15 cellular contexts compared by ENCODE assay signal in genomic region chr12:104714369-104714768, GRCh38.
"Had no signal": no experiment of that assay in that cellular context is flagged by ENCODE, and none has a peak within 500 bp of the region (broad histone marks: within the 10 kb centered on the region; RNA-seq: fewer than 3 reads in every experiment).

No MANE protein-coding gene starts in this region.

- DNase-seq: activated B cell treated with CpG ODN at 0.5 μM for 24 hours; activated CD4-positive, alpha-beta T cell treated with anti-CD3 and anti-CD28 coated beads, Interleukin-2, amount 50 U/mL, for 1 hour; activated gamma-delta T cell; activated T-cell treated with anti-CD3 and anti-CD28 coated beads, Interleukin-2, amount 50 U/mL, for 1 hour; colonic mucosa; heart left ventricle; left ventricle myocardium superior; mesenchymal stem cell; pancreas; retina; stimulated activated CD4-positive, alpha-beta T cell treated with anti-CD3 and anti-CD28 coated beads, Interleukin-15, amount 100 ng/mL, for 24 hours; stimulated activated CD4-positive, alpha-beta T cell treated with anti-CD3 and anti-CD28 coated beads, Interleukin-4, amount 100 ng/mL, for 24 hours had no signal

- H3K9me3 ChIP-seq: colonic mucosa, heart left ventricle, pancreas, tibial nerve, vagina had no signal

- H3K4me3 ChIP-seq: colonic mucosa, heart left ventricle, pancreas, tibial nerve, vagina had no signal

- H3K27me3 Mint-ChIP-seq: activated B cell treated with CpG ODN at 0.5 μM for 24 hours; activated naive CD8-positive, alpha-beta T cell had no signal

- H3K27me3 ChIP-seq: colonic mucosa, heart left ventricle, pancreas, tibial nerve, vagina had no signal

- ATAC-seq: heart left ventricle, left ventricle myocardium superior, pancreas had no signal

- H3K36me3 ChIP-seq: colonic mucosa, heart left ventricle, pancreas, tibial nerve, vagina had no signal

- H3K27ac ChIP-seq: colonic mucosa, heart left ventricle, pancreas, tibial nerve, vagina had no signal

- H3K9me3 Mint-ChIP-seq: activated B cell treated with CpG ODN at 0.5 μM for 24 hours had no signal

- H3K4me3 Mint-ChIP-seq: activated B cell treated with CpG ODN at 0.5 μM for 24 hours; activated naive CD8-positive, alpha-beta T cell had no signal

- H3K27ac Mint-ChIP-seq: activated B cell treated with CpG ODN at 0.5 μM for 24 hours; activated naive CD8-positive, alpha-beta T cell had no signal
